1 cellular context compared by ENCODE assay signal in the genomic region with DNA sequence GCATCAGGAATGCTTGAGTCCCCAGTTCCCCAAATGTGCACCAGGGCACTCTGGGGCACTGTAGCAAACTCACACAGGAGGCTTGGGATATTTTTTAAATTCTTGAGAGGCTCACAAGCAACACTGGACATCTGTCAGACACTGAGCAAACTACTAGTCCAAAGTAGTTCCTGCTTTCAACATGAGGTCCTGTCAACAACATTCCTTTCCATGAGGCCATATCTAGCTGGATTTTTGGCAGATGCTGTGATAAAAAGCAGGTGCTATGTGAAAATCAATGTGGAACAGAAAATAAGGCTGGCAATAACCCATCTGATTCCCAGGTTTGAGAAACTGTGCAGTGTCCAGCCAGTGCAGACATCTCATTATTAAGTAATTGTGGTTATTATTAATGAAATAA.
A peak's percentile ranks its signal among the peaks of the same experiment; 100 is the strongest.
TF ChIP-seq lines count a peak whose summit lies in the region.

No MANE protein-coding gene starts in this region.

TF ChIP-seq in HepG2, 621 proteins besides CTCF, POLR2A, EP300 and RAD21 (continued from another document):
- TF ChIP-seq, protein P1, sequence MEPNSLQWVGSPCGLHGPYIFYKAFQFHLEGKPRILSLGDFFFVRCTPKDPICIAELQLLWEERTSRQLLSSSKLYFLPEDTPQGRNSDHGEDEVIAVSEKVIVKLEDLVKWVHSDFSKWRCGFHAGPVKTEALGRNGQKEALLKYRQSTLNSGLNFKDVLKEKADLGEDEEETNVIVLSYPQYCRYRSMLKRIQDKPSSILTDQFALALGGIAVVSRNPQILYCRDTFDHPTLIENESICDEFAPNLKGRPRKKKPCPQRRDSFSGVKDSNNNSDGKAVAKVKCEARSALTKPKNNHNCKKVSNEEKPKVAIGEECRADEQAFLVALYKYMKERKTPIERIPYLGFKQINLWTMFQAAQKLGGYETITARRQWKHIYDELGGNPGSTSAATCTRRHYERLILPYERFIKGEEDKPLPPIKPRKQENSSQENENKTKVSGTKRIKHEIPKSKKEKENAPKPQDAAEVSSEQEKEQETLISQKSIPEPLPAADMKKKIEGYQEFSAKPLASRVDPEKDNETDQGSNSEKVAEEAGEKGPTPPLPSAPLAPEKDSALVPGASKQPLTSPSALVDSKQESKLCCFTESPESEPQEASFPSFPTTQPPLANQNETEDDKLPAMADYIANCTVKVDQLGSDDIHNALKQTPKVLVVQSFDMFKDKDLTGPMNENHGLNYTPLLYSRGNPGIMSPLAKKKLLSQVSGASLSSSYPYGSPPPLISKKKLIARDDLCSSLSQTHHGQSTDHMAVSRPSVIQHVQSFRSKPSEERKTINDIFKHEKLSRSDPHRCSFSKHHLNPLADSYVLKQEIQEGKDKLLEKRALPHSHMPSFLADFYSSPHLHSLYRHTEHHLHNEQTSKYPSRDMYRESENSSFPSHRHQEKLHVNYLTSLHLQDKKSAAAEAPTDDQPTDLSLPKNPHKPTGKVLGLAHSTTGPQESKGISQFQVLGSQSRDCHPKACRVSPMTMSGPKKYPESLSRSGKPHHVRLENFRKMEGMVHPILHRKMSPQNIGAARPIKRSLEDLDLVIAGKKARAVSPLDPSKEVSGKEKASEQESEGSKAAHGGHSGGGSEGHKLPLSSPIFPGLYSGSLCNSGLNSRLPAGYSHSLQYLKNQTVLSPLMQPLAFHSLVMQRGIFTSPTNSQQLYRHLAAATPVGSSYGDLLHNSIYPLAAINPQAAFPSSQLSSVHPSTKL (CRISPR knock-in tag; IDR thresholded peaks at IDR 0.05): 0 out of 2 replicates have a peak, but pooled peaks have one; percentile 15
- TF ChIP-seq CHD4 (IDR thresholded peaks at IDR 0.05; ENCODE audit: borderline replicate concordance, low read length) (no peak), SSRP1 (CRISPR knock-in tag; IDR thresholded peaks at IDR 0.05) (no peak), NFIB (CRISPR knock-in tag; IDR thresholded peaks at IDR 0.05; ENCODE audit: borderline replicate concordance) (no peak), ZNF660 (CRISPR knock-in tag; IDR thresholded peaks at IDR 0.05; ENCODE audit: borderline replicate concordance, low read depth) (no peak), SAP130 (CRISPR knock-in tag; IDR thresholded peaks at IDR 0.05; ENCODE audit: low read depth) (peak; percentile 38; the same call in 1 of the 2 replicates), NCOA2 (CRISPR knock-in tag; IDR thresholded peaks at IDR 0.05) (no peak), MED1 (CRISPR knock-in tag; IDR thresholded peaks at IDR 0.05) (peak; percentile 24; the same call in 1 of the 2 replicates), SOX13 (IDR thresholded peaks at IDR 0.05) (no peak), SOX13 (CRISPR knock-in tag; conservative IDR thresholded peaks at IDR 0.05 in 1 of 2, IDR thresholded peaks at IDR 0.05 in 1 of 2) (peak in 1 of 2 experiments; percentile 32; a peak in 1 of 4 replicates), ZFP41 (CRISPR knock-in tag; IDR thresholded peaks at IDR 0.05; ENCODE audit: borderline replicate concordance) (no peak), CBX1 (IDR thresholded peaks at IDR 0.05; ENCODE audit: low read depth) (no peak), KDM1A (CRISPR knock-in tag; IDR thresholded peaks at IDR 0.05) (no peak), MXD4 (CRISPR knock-in tag; IDR thresholded peaks at IDR 0.05) (no peak), LCORL (IDR thresholded peaks at IDR 0.05) (no peak), LCORL (CRISPR knock-in tag; IDR thresholded peaks at IDR 0.05) (0 out of 2 replicates have a peak, but pooled peaks have one; percentile 47), RFX1 (IDR thresholded peaks at IDR 0.05) (no peak), FOXO1 (CRISPR knock-in tag; IDR thresholded peaks at IDR 0.05) (0 out of 2 replicates have a peak, but pooled peaks have one; percentile 28), ZNF333 (CRISPR knock-in tag; IDR thresholded peaks at IDR 0.05; ENCODE audit: borderline replicate concordance) (no peak), HMGA1 (CRISPR knock-in tag; conservative IDR thresholded peaks at IDR 0.05) (no peak), CC2D1A (CRISPR knock-in tag; IDR thresholded peaks at IDR 0.05) (no peak), TEAD3 (CRISPR knock-in tag; optimal IDR thresholded peaks at IDR 0.05; ENCODE audit: borderline replicate concordance) (peak; percentile 31), ZKSCAN8 (CRISPR knock-in tag; IDR thresholded peaks at IDR 0.05; ENCODE audit: borderline replicate concordance) (no peak), ZNF33A (CRISPR knock-in tag; IDR thresholded peaks at IDR 0.05; ENCODE audit: borderline replicate concordance) (no peak), NBN (conservative IDR thresholded peaks at IDR 0.05) (no peak), STAG1 (CRISPR knock-in tag; IDR thresholded peaks at IDR 0.05) (no peak), FOXA1 (IDR thresholded peaks at IDR 0.05) (no peak), FOXA1 (CRISPR knock-in tag; IDR thresholded peaks at IDR 0.05) (peak; percentile 55; the same call in 1 of the 2 replicates), RBM22 (optimal IDR thresholded peaks at IDR 0.05; ENCODE audit: low read length) (peak; percentile 19)
- TF ChIP-seq, protein P2, sequence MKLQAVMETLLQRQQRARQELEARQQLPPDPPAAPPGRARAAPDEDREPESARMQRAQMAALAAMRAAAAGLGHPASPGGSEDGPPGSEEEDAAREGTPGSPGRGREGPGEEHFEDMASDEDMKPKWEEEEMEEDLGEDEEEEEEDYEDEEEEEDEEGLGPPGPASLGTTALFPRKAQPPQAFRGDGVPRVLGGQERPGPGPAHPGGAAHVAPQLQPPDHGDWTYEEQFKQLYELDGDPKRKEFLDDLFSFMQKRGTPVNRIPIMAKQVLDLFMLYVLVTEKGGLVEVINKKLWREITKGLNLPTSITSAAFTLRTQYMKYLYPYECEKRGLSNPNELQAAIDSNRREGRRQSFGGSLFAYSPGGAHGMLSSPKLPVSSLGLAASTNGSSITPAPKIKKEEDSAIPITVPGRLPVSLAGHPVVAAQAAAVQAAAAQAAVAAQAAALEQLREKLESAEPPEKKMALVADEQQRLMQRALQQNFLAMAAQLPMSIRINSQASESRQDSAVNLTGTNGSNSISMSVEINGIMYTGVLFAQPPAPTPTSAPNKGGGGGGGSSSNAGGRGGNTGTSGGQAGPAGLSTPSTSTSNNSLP (IDR thresholded peaks at IDR 0.05; ENCODE audit: low read depth, low read length): no peak
- TF ChIP-seq, protein P3, sequence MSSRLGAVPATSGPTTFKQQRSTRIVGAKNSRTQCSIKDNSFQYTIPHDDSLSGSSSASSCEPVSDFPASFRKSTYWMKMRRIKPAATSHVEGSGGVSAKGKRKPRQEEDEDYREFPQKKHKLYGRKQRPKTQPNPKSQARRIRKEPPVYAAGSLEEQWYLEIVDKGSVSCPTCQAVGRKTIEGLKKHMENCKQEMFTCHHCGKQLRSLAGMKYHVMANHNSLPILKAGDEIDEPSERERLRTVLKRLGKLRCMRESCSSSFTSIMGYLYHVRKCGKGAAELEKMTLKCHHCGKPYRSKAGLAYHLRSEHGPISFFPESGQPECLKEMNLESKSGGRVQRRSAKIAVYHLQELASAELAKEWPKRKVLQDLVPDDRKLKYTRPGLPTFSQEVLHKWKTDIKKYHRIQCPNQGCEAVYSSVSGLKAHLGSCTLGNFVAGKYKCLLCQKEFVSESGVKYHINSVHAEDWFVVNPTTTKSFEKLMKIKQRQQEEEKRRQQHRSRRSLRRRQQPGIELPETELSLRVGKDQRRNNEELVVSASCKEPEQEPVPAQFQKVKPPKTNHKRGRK (CRISPR knock-in tag; IDR thresholded peaks at IDR 0.05): no peak
- TF ChIP-seq, protein P4, sequence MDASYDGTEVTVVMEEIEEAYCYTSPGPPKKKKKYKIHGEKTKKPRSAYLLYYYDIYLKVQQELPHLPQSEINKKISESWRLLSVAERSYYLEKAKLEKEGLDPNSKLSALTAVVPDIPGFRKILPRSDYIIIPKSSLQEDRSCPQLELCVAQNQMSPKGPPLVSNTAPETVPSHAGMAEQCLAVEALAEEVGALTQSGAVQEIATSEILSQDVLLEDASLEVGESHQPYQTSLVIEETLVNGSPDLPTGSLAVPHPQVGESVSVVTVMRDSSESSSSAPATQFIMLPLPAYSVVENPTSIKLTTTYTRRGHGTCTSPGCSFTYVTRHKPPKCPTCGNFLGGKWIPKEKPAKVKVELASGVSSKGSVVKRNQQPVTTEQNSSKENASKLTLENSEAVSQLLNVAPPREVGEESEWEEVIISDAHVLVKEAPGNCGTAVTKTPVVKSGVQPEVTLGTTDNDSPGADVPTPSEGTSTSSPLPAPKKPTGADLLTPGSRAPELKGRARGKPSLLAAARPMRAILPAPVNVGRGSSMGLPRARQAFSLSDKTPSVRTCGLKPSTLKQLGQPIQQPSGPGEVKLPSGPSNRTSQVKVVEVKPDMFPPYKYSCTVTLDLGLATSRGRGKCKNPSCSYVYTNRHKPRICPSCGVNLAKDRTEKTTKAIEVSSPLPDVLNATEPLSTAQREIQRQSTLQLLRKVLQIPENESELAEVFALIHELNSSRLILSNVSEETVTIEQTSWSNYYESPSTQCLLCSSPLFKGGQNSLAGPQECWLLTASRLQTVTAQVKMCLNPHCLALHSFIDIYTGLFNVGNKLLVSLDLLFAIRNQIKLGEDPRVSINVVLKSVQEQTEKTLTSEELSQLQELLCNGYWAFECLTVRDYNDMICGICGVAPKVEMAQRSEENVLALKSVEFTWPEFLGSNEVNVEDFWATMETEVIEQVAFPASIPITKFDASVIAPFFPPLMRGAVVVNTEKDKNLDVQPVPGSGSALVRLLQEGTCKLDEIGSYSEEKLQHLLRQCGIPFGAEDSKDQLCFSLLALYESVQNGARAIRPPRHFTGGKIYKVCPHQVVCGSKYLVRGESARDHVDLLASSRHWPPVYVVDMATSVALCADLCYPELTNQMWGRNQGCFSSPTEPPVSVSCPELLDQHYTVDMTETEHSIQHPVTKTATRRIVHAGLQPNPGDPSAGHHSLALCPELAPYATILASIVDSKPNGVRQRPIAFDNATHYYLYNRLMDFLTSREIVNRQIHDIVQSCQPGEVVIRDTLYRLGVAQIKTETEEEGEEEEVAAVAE (CRISPR knock-in tag; IDR thresholded peaks at IDR 0.05; ENCODE audit: borderline replicate concordance): no peak
- TF ChIP-seq, protein P5, sequence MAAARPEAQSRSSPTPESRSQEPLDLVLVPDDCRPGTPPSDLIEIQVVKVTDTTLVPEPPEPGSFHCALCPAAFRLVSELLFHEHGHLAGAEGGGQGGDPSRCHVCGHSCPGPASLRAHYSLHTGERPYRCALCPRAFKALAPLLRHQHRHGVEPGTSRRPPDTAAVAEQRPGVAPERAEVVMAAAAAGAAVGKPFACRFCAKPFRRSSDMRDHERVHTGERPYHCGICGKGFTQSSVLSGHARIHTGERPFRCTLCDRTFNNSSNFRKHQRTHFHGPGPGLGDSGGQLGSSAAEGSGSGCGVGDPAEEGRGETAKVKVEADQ (CRISPR knock-in tag; IDR thresholded peaks at IDR 0.05; ENCODE audit: borderline replicate concordance): no peak
- TF ChIP-seq, protein P6, sequence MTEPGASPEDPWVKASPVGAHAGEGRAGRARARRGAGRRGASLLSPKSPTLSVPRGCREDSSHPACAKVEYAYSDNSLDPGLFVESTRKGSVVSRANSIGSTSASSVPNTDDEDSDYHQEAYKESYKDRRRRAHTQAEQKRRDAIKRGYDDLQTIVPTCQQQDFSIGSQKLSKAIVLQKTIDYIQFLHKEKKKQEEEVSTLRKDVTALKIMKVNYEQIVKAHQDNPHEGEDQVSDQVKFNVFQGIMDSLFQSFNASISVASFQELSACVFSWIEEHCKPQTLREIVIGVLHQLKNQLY (CRISPR knock-in tag; IDR thresholded peaks at IDR 0.05): no peak
- TF ChIP-seq, protein P7, sequence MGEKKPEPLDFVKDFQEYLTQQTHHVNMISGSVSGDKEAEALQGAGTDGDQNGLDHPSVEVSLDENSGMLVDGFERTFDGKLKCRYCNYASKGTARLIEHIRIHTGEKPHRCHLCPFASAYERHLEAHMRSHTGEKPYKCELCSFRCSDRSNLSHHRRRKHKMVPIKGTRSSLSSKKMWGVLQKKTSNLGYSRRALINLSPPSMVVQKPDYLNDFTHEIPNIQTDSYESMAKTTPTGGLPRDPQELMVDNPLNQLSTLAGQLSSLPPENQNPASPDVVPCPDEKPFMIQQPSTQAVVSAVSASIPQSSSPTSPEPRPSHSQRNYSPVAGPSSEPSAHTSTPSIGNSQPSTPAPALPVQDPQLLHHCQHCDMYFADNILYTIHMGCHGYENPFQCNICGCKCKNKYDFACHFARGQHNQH (CRISPR knock-in tag; IDR thresholded peaks at IDR 0.05): no peak
